Comparison of ENCODE assay signal across 13 cellular contexts in genomic region chr22:28950567-28951411, GRCh38.
DNase-seq lines count a peak whose midpoint lies in the region; ATAC-seq, FAIRE-seq and TF ChIP-seq lines count a peak whose summit lies in the region.
"Had no signal": no experiment of that assay in that cellular context is flagged by ENCODE, and none has a peak within 500 bp of the region (broad histone marks: within the 10 kb centered on the region; RNA-seq: fewer than 3 reads in every experiment).

No MANE protein-coding gene starts in this region.

- H3K27ac ChIP-seq in HepG2 (ENCODE audit: extremely low read length, insufficient read depth, low read length), result peak overlapping the region; percentile 64
- no peak overlapping the region for H3K27ac ChIP-seq in right lobe of liver
- peak overlapping the region; percentile 16; the same call in 1 of the 2 replicates for H3K27ac ChIP-seq in OCI-LY3 (ENCODE audit: low read length)
- H3K27ac ChIP-seq: colonic mucosa had no signal

- H3K4me1 ChIP-seq in HepG2 (ENCODE audit: insufficient read depth, low read length) (peaks cover 92% of the 10 kb centered on the region), right lobe of liver (peaks cover 0 to 28% (median 5%) of the 10 kb centered on the region in 4 donors), OCI-LY3 (ENCODE audit: low read length) (peaks cover 18% of the 10 kb centered on the region)
- H3K4me1 ChIP-seq: colonic mucosa had no signal

- no peak for ATAC-seq in HepG2
- no peak for ATAC-seq in right lobe of liver

- 95% methylated on average over 7 of the region's 7 CpGs for WGBS in HepG2 (ENCODE audit: low lambda C conversion rate)
- 89% methylated on average over 6 of the region's 7 CpGs for WGBS in right lobe of liver (ENCODE audit: insufficient coverage, low coverage, low lambda C conversion rate, missing lambda C conversion rate)

- no peak overlapping the region for H3K4me3 ChIP-seq in HepG2 (replicated peaks in 1 of 3; ENCODE audit: insufficient read depth in 1 of 3, low read depth in 2 of 3, low read length in 3 of 3)
- no peak overlapping the region for H3K4me3 ChIP-seq in right lobe of liver
- H3K4me3 ChIP-seq in OCI-LY3 (ENCODE audit: low read length), result no peak overlapping the region
- H3K4me3 ChIP-seq: colonic mucosa had no signal

- in situ Hi-C loops in HepG2 (cut with HindIII; ENCODE audit: extremely low pct_ligation_motif_present, low pct_unique_long_range_greater_than_20kb), result no loop called here

- no peak overlapping the region for H3K9ac ChIP-seq in HepG2 (ENCODE audit: insufficient read depth, low read depth, low read length)
- H3K9ac ChIP-seq in OCI-LY3 (ENCODE audit: low read length), result no peak overlapping the region

- no peak for FAIRE-seq in HepG2 (lab: Jason Lieb, UNC)
- FAIRE-seq: RCC 7860 had no signal

- POLR2A ChIA-PET in HepG2 (lab: Yijun Ruan, JAX), result no interaction called here

- H2AFZ ChIP-seq in HepG2 (ENCODE audit: low read length) (no peak overlapping the region), OCI-LY3 (ENCODE audit: low read depth, low read length) (no peak overlapping the region)

- intact Hi-C loops in HepG2 (cut with micrococcal nuclease; ENCODE audit: unreplicated experiment), result loop anchor here (5.0 kb wide), 1 partner anchor 93 kb away; no protein-coding TSS in a partner anchor
- intact Hi-C loops in right lobe of liver (cut with DNase I), result no loop called here

- H3K27me3 ChIP-seq in HepG2 (ENCODE audit: control insufficient read depth in 1 of 2, insufficient read depth in 2 of 2, low read length in 2 of 2), result no peaks in the 10 kb centered on the region
- no peaks in the 10 kb centered on the region for H3K27me3 ChIP-seq in right lobe of liver
- no peaks in the 10 kb centered on the region for H3K27me3 ChIP-seq in OCI-LY3 (ENCODE audit: low read depth, low read length)
- H3K27me3 ChIP-seq: colonic mucosa had no signal

- H4K20me1 ChIP-seq in HepG2 (ENCODE audit: insufficient read depth, low read length) (peaks cover 17% of the 10 kb centered on the region), OCI-LY3 (ENCODE audit: insufficient read depth, low read length) (peaks cover 19% of the 10 kb centered on the region)

- CTCF ChIA-PET in HepG2 (lab: Yijun Ruan, JAX; ENCODE audit: low intra/inter-chr PET ratio, low total read pairs), result interaction anchor here (1.2 kb wide), 1 partner anchor 95 kb away, joined by 3 read pairs; no protein-coding TSS in a partner anchor

- TF ChIP-seq EP300 in HepG2 (IDR thresholded peaks at IDR 0.05; ENCODE audit: low read depth in 2 of 2, low read length in 2 of 2) (no peak), HepG2 (CRISPR knock-in tag; IDR thresholded peaks at IDR 0.05; ENCODE audit: borderline replicate concordance) (no peak)

- peaks cover 10% of the 10 kb centered on the region; the same call in 1 of the 2 replicates for H3K9me3 ChIP-seq in HepG2 (ENCODE audit: low read length)
- H3K9me3 ChIP-seq in right lobe of liver, result no peaks in the 10 kb centered on the region
- H3K9me3 ChIP-seq in OCI-LY3 (ENCODE audit: insufficient read depth, low read length), result peaks cover 15% of the 10 kb centered on the region
- H3K9me3 ChIP-seq: colonic mucosa had no signal

- TF ChIP-seq POLR2A in HepG2 (IDR thresholded peaks at IDR 0.05; ENCODE audit: insufficient read depth in 1 of 2, low read depth in 2 of 2, low read length in 2 of 2) (no peak), right lobe of liver (IDR thresholded peaks at IDR 0.05) (no peak)

- H3K36me3 ChIP-seq in HepG2 (replicated peaks in 1 of 2; ENCODE audit: control insufficient read depth in 1 of 2, insufficient read depth in 2 of 2, low read length in 2 of 2) (peaks cover 0 to 19% of the 10 kb centered on the region in 2 experiments; a peak in 3 of 5 replicates), right lobe of liver (no peaks in the 10 kb centered on the region), OCI-LY3 (replicated peaks; ENCODE audit: low read depth, low read length) (peaks cover 13% of the 10 kb centered on the region)
- H3K36me3 ChIP-seq: colonic mucosa had no signal

- no peak for TF ChIP-seq RAD21 in HepG2 (CRISPR knock-in tag; IDR thresholded peaks at IDR 0.05)

- H3K79me2 ChIP-seq in HepG2 (ENCODE audit: insufficient read depth, low read length) (peaks cover 99% of the 10 kb centered on the region), OCI-LY3 (ENCODE audit: low read length) (peaks cover 79% of the 10 kb centered on the region)

- H3K4me2 ChIP-seq in HepG2 (ENCODE audit: low read depth, low read length), result 0 out of 2 replicates have a peak overlapping the region, but pooled peaks have one; percentile 9
- H3K4me2 ChIP-seq in OCI-LY3 (ENCODE audit: low read length), result peak overlapping the region; percentile 35

- DNase-seq in HepG2 (ENCODE audit: low spot score) (no peak), right lobe of liver (no peak), left kidney (ENCODE audit: low read depth, low spot score) (peak; percentile 49), inferior parietal cortex (ENCODE audit: extremely low spot score) (no peak), A172 (ENCODE audit: low spot score) (no peak), amygdala (lab: John Stamatoyannopoulos, UW) (no peak), NCI-H226 (no peak)
- DNase-seq: activated CD4-positive, CD25-positive, alpha-beta regulatory T cell treated with anti-CD3 and anti-CD28 coated beads, Interleukin-2, amount 50 U/mL, for 72 hours; activated naive CD8-positive, alpha-beta T cell treated with anti-CD3 and anti-CD28 coated beads, Interleukin-2, amount 10 ng/mL, durations not matched to agents 7 days and 5 days; colonic mucosa; mammary epithelial cell had no signal

- no TSS peak for BruUV-seq in HepG2 (replicated peaks; lab: Mats Ljungman, UMichigan)

- no peak for TF ChIP-seq CTCF in HepG2 (CRISPR knock-in tag; IDR thresholded peaks at IDR 0.05)
- TF ChIP-seq CTCF in right lobe of liver (IDR thresholded peaks at IDR 0.05), result no peak
- no peak for TF ChIP-seq CTCF in OCI-LY3 (IDR thresholded peaks at IDR 0.05; ENCODE audit: low read depth, low read length)

TF ChIP-seq in HepG2, 621 proteins besides CTCF, POLR2A, EP300 and RAD21:
- TF ChIP-seq WIZ (CRISPR knock-in tag; IDR thresholded peaks at IDR 0.05) (no peak), ZNF224 (CRISPR knock-in tag; IDR thresholded peaks at IDR 0.05) (no peak), ZNF75D (CRISPR knock-in tag; IDR thresholded peaks at IDR 0.05; ENCODE audit: borderline replicate concordance) (no peak), NFATC3 (CRISPR knock-in tag; IDR thresholded peaks at IDR 0.05) (no peak)
- TF ChIP-seq, protein P1, sequence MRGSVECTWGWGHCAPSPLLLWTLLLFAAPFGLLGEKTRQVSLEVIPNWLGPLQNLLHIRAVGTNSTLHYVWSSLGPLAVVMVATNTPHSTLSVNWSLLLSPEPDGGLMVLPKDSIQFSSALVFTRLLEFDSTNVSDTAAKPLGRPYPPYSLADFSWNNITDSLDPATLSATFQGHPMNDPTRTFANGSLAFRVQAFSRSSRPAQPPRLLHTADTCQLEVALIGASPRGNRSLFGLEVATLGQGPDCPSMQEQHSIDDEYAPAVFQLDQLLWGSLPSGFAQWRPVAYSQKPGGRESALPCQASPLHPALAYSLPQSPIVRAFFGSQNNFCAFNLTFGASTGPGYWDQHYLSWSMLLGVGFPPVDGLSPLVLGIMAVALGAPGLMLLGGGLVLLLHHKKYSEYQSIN (CRISPR knock-in tag; IDR thresholded peaks at IDR 0.05; ENCODE audit: borderline replicate concordance), result no peak
- TF ChIP-seq, protein P2, sequence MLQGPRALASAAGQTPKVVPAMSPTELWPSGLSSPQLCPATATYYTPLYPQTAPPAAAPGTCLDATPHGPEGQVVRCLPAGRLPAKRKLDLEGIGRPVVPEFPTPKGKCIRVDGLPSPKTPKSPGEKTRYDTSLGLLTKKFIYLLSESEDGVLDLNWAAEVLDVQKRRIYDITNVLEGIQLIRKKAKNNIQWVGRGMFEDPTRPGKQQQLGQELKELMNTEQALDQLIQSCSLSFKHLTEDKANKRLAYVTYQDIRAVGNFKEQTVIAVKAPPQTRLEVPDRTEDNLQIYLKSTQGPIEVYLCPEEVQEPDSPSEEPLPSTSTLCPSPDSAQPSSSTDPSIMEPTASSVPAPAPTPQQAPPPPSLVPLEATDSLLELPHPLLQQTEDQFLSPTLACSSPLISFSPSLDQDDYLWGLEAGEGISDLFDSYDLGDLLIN (CRISPR knock-in tag; IDR thresholded peaks at IDR 0.05; ENCODE audit: borderline replicate concordance), result no peak
- TF ChIP-seq, protein P3, sequence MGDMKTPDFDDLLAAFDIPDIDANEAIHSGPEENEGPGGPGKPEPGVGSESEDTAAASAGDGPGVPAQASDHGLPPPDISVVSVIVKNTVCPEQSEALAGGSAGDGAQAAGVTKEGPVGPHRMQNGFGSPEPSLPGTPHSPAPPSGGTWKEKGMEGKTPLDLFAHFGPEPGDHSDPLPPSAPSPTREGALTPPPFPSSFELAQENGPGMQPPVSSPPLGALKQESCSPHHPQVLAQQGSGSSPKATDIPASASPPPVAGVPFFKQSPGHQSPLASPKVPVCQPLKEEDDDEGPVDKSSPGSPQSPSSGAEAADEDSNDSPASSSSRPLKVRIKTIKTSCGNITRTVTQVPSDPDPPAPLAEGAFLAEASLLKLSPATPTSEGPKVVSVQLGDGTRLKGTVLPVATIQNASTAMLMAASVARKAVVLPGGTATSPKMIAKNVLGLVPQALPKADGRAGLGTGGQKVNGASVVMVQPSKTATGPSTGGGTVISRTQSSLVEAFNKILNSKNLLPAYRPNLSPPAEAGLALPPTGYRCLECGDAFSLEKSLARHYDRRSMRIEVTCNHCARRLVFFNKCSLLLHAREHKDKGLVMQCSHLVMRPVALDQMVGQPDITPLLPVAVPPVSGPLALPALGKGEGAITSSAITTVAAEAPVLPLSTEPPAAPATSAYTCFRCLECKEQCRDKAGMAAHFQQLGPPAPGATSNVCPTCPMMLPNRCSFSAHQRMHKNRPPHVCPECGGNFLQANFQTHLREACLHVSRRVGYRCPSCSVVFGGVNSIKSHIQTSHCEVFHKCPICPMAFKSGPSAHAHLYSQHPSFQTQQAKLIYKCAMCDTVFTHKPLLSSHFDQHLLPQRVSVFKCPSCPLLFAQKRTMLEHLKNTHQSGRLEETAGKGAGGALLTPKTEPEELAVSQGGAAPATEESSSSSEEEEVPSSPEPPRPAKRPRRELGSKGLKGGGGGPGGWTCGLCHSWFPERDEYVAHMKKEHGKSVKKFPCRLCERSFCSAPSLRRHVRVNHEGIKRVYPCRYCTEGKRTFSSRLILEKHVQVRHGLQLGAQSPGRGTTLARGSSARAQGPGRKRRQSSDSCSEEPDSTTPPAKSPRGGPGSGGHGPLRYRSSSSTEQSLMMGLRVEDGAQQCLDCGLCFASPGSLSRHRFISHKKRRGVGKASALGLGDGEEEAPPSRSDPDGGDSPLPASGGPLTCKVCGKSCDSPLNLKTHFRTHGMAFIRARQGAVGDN (CRISPR knock-in tag; IDR thresholded peaks at IDR 0.05), result no peak
TF ChIP-seq in HepG2: peak in this region for 0.

Comparison
In these comparisons a context has a peak if more than half of its experiments do, and no peak if none do; other contexts are left out.
1. H3K27ac ChIP-seq: peak in HepG2 (single experiment) and OCI-LY3 (single experiment); none in right lobe of liver (0 of 3).